24 cellular contexts compared by ENCODE assay signal in genomic region chrX:151563449-151563848, GRCh38. TPM values are rescaled to one million over a fixed set of nuclear protein-coding genes. Genes with fewer than 3 reads are reported as not detected.
"Had no signal": no experiment of that assay in that cellular context is flagged by ENCODE, and none has a peak within 500 bp of the region (broad histone marks: within the 10 kb centered on the region; RNA-seq: fewer than 3 reads in every experiment).

A gene with protein sequence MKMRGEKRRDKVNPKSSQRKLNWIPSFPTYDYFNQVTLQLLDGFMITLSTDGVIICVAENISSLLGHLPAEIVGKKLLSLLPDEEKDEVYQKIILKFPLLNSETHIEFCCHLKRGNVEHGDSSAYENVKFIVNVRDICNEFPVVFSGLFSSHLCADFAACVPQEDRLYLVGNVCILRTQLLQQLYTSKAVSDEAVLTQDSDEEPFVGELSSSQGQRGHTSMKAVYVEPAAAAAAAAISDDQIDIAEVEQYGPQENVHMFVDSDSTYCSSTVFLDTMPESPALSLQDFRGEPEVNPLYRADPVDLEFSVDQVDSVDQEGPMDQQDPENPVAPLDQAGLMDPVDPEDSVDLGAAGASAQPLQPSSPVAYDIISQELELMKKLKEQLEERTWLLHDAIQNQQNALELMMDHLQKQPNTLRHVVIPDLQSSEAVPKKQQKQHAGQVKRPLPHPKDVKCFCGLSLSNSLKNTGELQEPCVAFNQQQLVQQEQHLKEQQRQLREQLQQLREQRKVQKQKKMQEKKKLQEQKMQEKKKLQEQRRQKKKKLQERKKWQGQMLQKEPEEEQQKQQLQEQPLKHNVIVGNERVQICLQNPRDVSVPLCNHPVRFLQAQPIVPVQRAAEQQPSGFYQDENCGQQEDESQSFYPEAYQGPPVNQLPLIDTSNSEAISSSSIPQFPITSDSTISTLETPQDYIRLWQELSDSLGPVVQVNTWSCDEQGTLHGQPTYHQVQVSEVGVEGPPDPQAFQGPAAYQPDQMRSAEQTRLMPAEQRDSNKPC (plus strand): TSS chrX:151563675. CDS start chrX:151601554, 37,879 bp downstream.

- DNase-seq: IMR-90; Kasumi-1; MM.1S; NCI-H1092 treated with DMSO at 0.1 percent for 48 hours; NCI-H1436; NCI-H187; NCI-H2029; NCI-H2081 treated with DMSO at 0.1 percent for 48 hours; NCI-H2171; NCI-H524; NCI-H526 treated with DMSO at 0.1 percent for 48 hours; NCI-H748 treated with DMSO at 0.1 percent for 48 hours; NK-92 treated with Interleukin-12 subunit alpha and Interleukin-12 subunit beta, amount 100 ng/mL, for 24 hours; PC-3; Peyer's patch; SHP77 treated with DMSO at 0.1 percent for 48 hours; SJCRH30 had no signal

- ATAC-seq: HepG2, PC-3, Right ventricle myocardium inferior, SK-N-SH treated with all-trans-retinoic acid at 6 μM for 48 hours had no signal

- H3K4me3 ChIP-seq: Peyer's patch, SJCRH30 had no signal

- H3K27me3 ChIP-seq: Peyer's patch, SJCRH30 had no signal

- H3K36me3 ChIP-seq: Peyer's patch, SJCRH30 had no signal

RNA-seq across cellular contexts. Expression of the gene that starts here (rescaled TPM):
- total RNA-seq: HepG2, HT-29, IMR-90, NCI-H460, OCI-LY7, PC-3, Peyer's patch, Right ventricle myocardium inferior, RPMI7951, SJCRH30 had no signal
